In the genomic region with DNA sequence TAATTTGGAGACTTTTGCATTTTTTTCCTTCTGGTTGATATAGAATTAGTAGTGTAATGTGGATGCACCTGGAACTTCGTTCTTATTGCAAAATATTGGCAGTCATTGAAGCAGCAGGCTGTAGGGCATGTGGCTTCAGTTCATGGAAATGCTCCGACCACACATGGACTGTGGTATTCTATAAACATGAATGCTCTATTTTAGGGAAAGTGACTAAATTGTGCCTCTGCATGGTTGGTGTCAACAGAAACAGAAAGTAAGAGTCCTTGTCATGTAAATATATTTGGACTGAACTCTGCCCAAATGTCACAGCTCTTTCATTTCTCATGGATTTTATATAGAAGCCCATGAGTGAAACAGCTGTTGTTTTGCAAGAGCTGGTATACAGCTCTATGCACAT, we compare ENCODE assay signal across 8 cellular contexts.
DNase-seq lines count a peak whose midpoint lies in the region; ATAC-seq lines count a peak whose summit lies in the region.
"Had no signal": no experiment of that assay in that cellular context is flagged by ENCODE, and none has a peak within 500 bp of the region (broad histone marks: within the 10 kb centered on the region; RNA-seq: fewer than 3 reads in every experiment).

No MANE protein-coding gene starts in this region.

- H3K4me3 Mint-ChIP-seq in memory B cell, result peak overlapping the region; percentile 8

- peak; percentile 93 for ATAC-seq in GM19372 (IDR thresholded peaks at IDR 0.05; ENCODE audit: low read depth, unreplicated experiment)
- ATAC-seq in HG02798 (IDR thresholded peaks at IDR 0.05; ENCODE audit: poor library complexity, unreplicated experiment), result peak; percentile 91
- no peak for ATAC-seq in memory B cell (ENCODE audit: low read depth)

- no peaks in the 10 kb centered on the region for H3K27me3 Mint-ChIP-seq in memory B cell

- H3K27ac Mint-ChIP-seq in memory B cell, result no peak overlapping the region

- DNase-seq in M059J (ENCODE audit: low read depth), result peak; percentile 9
- no peak for DNase-seq in memory B cell (ENCODE audit: low spot score in 2 of 2)
- no peak for DNase-seq in OCI-M2 (lab: John Stamatoyannopoulos, UW; ENCODE audit: unreplicated experiment)
- no peak for DNase-seq in stimulated activated CD4-positive, alpha-beta T cell treated with anti-CD3 and anti-CD28 coated beads, Interleukin-4, amount 100 ng/mL, for 24 hours
- DNase-seq in HPDE6-E6E7 (ENCODE audit: extremely low spot score), result no peak
- DNase-seq: dermis blood vessel endothelial cell had no signal

- H3K36me3 Mint-ChIP-seq in memory B cell, result no peaks in the 10 kb centered on the region

- no peaks in the 10 kb centered on the region for H3K4me1 Mint-ChIP-seq in memory B cell

- no peaks in the 10 kb centered on the region for H3K9me3 Mint-ChIP-seq in memory B cell
